1 cellular context compared by ENCODE assay signal in genomic region chr20:34211591-34211990, GRCh38.
TF ChIP-seq lines count a peak whose summit lies in the region.

No MANE protein-coding gene starts in this region.

TF ChIP-seq in GM12878, 131 proteins besides CTCF, POLR2A, EP300 and RAD21:
- no peak for TF ChIP-seq NKRF (conservative IDR thresholded peaks at IDR 0.05)
- TF ChIP-seq ZNF687 (IDR thresholded peaks at IDR 0.05) = no peak
- no peak for TF ChIP-seq ZNF274 (IDR thresholded peaks at IDR 0.05; ENCODE audit: insufficient read depth, insufficient read length)
- TF ChIP-seq ZSCAN29 (IDR thresholded peaks at IDR 0.05) = no peak
- TF ChIP-seq CBX5 (IDR thresholded peaks at IDR 0.05; ENCODE audit: low read depth) = peak; percentile 64; the same call in 1 of the 2 replicates
- TF ChIP-seq HDGF (IDR thresholded peaks at IDR 0.05) = no peak
- TF ChIP-seq TCF12 (IDR thresholded peaks at IDR 0.05; ENCODE audit: low read depth, low read length) = no peak
- TF ChIP-seq CHD4 (IDR thresholded peaks at IDR 0.05) = no peak
- TF ChIP-seq TCF7 (IDR thresholded peaks at IDR 0.05; ENCODE audit: borderline replicate concordance) = no peak
